8 cellular contexts compared by ENCODE assay signal in the genomic region with DNA sequence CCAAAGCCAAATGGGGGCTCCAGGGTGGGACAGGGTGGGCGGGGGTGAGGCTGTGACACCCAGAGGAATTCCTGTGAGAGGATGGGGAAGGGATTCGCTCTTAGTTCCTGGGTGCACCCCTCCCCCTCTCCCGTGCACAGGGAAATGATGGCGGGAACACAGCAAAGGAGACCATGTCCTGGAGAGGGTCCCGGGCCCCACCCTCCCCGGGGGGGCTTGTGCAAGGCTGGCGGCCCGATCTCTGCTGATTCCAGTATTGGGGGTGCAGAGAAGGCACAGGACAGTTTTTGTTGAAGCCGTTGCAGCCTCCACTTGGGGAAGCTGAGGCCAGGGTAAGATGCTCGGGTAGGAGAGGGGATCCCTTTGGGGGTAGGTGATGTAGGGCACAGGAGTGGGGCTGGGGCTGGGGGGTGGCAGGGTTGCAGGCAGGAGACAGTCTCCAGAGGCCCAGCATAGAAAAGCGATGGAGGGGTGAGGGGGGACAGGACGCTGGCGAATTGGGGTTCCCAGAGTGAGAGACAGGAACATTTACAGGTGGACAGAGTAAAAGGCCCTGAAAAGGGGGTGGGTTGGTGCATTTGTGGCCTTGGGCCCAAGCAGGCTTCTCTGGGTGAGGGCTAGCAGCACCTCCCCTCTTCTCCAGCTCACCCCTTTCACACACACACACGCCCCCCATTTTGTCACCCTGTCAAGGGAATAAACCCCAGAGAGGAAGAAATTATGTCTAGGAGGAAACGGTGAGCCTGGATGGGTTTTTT. TPM values are rescaled to one million over a fixed set of nuclear protein-coding genes. Genes with fewer than 3 reads are reported as not detected.
DNase-seq lines count a peak whose midpoint lies in the region; ATAC-seq, FAIRE-seq and TF ChIP-seq lines count a peak whose summit lies in the region.

No MANE protein-coding gene starts in this region.

- H3K4me3 ChIP-seq in heart right ventricle (peak overlapping the region in 9 of 10 donors; percentile 69 to 99 (median 95)), mammary epithelial cell (replicated peaks in 1 of 3; ENCODE audit: insufficient read depth in 1 of 3, low read depth in 2 of 3, low read length in 3 of 3) (peak overlapping the region; percentile 67 to 94 (median 89)), upper lobe of right lung (peak overlapping the region; percentile 92), small intestine (ENCODE audit: low read depth in 1 of 2, low read length in 2 of 2) (peak overlapping the region in 1 of 2 donors; percentile 80)

- BruUV-seq in mammary epithelial cell (replicated peaks; lab: Mats Ljungman, UMichigan), result no TSS peak

- peak overlapping the region; percentile 75 for H3K9ac ChIP-seq in mammary epithelial cell (ENCODE audit: insufficient read depth, low read length)

- peak overlapping the region; percentile 91 for H3K4me2 ChIP-seq in mammary epithelial cell (ENCODE audit: insufficient read depth, low read depth, low read length)

- DNase-seq in heart right ventricle (no peak), left ventricle myocardium superior (no peak), mammary epithelial cell (no peak), mesenteric fat pad (ENCODE audit: low spot score) (peak; percentile 85), upper lobe of right lung (no peak), small intestine (no peak)
- DNase-seq in stimulated activated CD4-positive, alpha-beta T cell treated with anti-CD3 and anti-CD28 coated beads, Interleukin-2, amount 100 ng/mL, for 48 hours, result no peak

- H3K27me3 ChIP-seq in heart right ventricle (no peaks in the 10 kb centered on the region), mammary epithelial cell (ENCODE audit: insufficient read depth, low read length) (no peaks in the 10 kb centered on the region), upper lobe of right lung (no peaks in the 10 kb centered on the region), small intestine (ENCODE audit: control insufficient read depth in 2 of 2, insufficient read depth in 2 of 2, low read length in 2 of 2) (no peaks in the 10 kb centered on the region)

- intact Hi-C loops in heart right ventricle (cut with DNase I), result loop anchor here in 1 of 10 donors (2.0 to 10.0 kb wide), 2 partner anchors 38 to 342 kb away; a partner anchor contains a TSS
- intact Hi-C loops in left ventricle myocardium superior (cut with micrococcal nuclease), result no loop called here
- intact Hi-C loops in mammary epithelial cell (cut with micrococcal nuclease), result loop anchor here (2.0 kb wide), 1 partner anchor 346 kb away; no protein-coding TSS in a partner anchor
- intact Hi-C loops in upper lobe of right lung (cut with DNase I), result no loop called here

- H3K4me1 ChIP-seq in heart right ventricle (peaks cover 6 to 31% (median 20%) of the 10 kb centered on the region in 9 donors), mammary epithelial cell (ENCODE audit: insufficient read depth, low read length) (peaks cover 12% of the 10 kb centered on the region), upper lobe of right lung (peaks cover 16% of the 10 kb centered on the region), small intestine (ENCODE audit: control insufficient read depth in 2 of 2, insufficient read depth in 1 of 2, low read depth in 1 of 2, low read length in 1 of 2) (peaks cover 0 to 4% of the 10 kb centered on the region in 2 donors)

- WGBS in heart right ventricle, 2 donors, result 38 to 40% methylated on average over 15 of the region's 15 CpGs
- 30% methylated on average over 11 of the region's 15 CpGs for whole genome bisulfite sequencing in mammary epithelial cell (ENCODE audit: low coverage, missing lambda C conversion rate)
- WGBS in small intestine, 3 donors, result 35 to 39% (median 38%) methylated on average over 14 to 15 of the region's 15 CpGs

- TF ChIP-seq CTCF in heart right ventricle (IDR thresholded peaks at IDR 0.05), result no peak
- no peak for TF ChIP-seq CTCF in mammary epithelial cell (conservative IDR thresholded peaks at IDR 0.05 in 1 of 2, IDR thresholded peaks at IDR 0.05 in 1 of 2; ENCODE audit: extremely low read depth in 1 of 2, insufficient read depth in 1 of 2, low read depth in 1 of 2, low read length in 2 of 2)
- TF ChIP-seq CTCF in upper lobe of right lung (IDR thresholded peaks at IDR 0.05), result no peak

- no peak for FAIRE-seq in small intestine (lab: Jason Lieb, UNC)

- H2AFZ ChIP-seq in mammary epithelial cell (ENCODE audit: low read depth, low read length), result peak overlapping the region; percentile 95

- CTCF ChIA-PET in mammary epithelial cell (lab: Charles Lee; ENCODE audit: low non-redundant PET), result interaction anchor here (0.6 to 0.7 kb wide), 2 partner anchors 34 to 37 kb away, joined by 4 to 14 read pairs; no protein-coding TSS in a partner anchor

- H3K27ac ChIP-seq in heart right ventricle, result peak overlapping the region; percentile 86 to 98 (median 93)
- peak overlapping the region; percentile 72 for H3K27ac ChIP-seq in mammary epithelial cell (ENCODE audit: insufficient read depth, low read depth, low read length)
- peak overlapping the region; percentile 97 for H3K27ac ChIP-seq in upper lobe of right lung
- H3K27ac ChIP-seq in small intestine (ENCODE audit: low read depth in 1 of 2, low read length in 1 of 2), result peak overlapping the region in 1 of 2 donors; percentile 93

- H3K36me3 ChIP-seq in heart right ventricle, result peaks cover 0 to 26% (median 0%) of the 10 kb centered on the region in 9 donors
- H3K36me3 ChIP-seq in mammary epithelial cell (ENCODE audit: insufficient read depth, low read length), result no peaks in the 10 kb centered on the region
- no peaks in the 10 kb centered on the region for H3K36me3 ChIP-seq in upper lobe of right lung
- no peaks in the 10 kb centered on the region for H3K36me3 ChIP-seq in small intestine (ENCODE audit: control insufficient read depth in 2 of 2, insufficient read depth in 2 of 2, low read length in 2 of 2)

- dilution Hi-C loops in mammary epithelial cell (cut with HindIII; ENCODE audit: low sequenced_read_pairs), result no loop called here

- in situ Hi-C loops in mammary epithelial cell (cut with MboI; ENCODE audit: low sequenced_read_pairs in 2 of 2), result no loop called here

- H3K9me3 ChIP-seq in heart right ventricle (no peaks in the 10 kb centered on the region), mammary epithelial cell (replicated peaks; ENCODE audit: insufficient read depth, low read length) (no peaks in the 10 kb centered on the region), upper lobe of right lung (no peaks in the 10 kb centered on the region), small intestine (ENCODE audit: control insufficient read depth, low read depth) (no peaks in the 10 kb centered on the region)

- ATAC-seq in heart right ventricle, result peak in 1 of 8 donors; percentile 1
- ATAC-seq in left ventricle myocardium superior, result no peak
- no peak for ATAC-seq in upper lobe of right lung
- ATAC-seq in HG02588 (IDR thresholded peaks at IDR 0.05; ENCODE audit: unreplicated experiment), result no peak

- H4K20me1 ChIP-seq in mammary epithelial cell (ENCODE audit: insufficient read depth, low read length), result no peaks in the 10 kb centered on the region

- peaks cover 8% of the 10 kb centered on the region for H3K79me2 ChIP-seq in mammary epithelial cell (ENCODE audit: insufficient read depth, low read length)

RNA-seq across cellular contexts. Expression of a gene that starts 38.5 kb away (rescaled TPM):
- total RNA-seq in heart right ventricle, result 10 to 100 TPM; 38.1 to 56.1 (median 44.5) TPM
- polyA plus RNA-seq in heart right ventricle, result 10 to 100 TPM; 24.1 to 37.6 TPM
- 34.9 TPM for total RNA-seq in left ventricle myocardium superior
- total RNA-seq in mammary epithelial cell, result 10 to 100 TPM; 36.2 to 77.8 TPM
- polyA plus RNA-seq in mammary epithelial cell, result 57.1 TPM
- 67.3 TPM for polyA minus RNA-seq in mammary epithelial cell
- 38.5 TPM for total RNA-seq in mesenteric fat pad
- total RNA-seq in upper lobe of right lung, result 34.8 TPM
- 10 to 100 TPM; 28.9 to 35.3 (median 34.9) TPM for polyA plus RNA-seq in small intestine
